In genomic region chr17:14165672-14166071, GRCh38 we compare ENCODE assay signal across 20 cellular contexts.
"Had no signal": no experiment of that assay in that cellular context is flagged by ENCODE, and none has a peak within 500 bp of the region (broad histone marks: within the 10 kb centered on the region; RNA-seq: fewer than 3 reads in every experiment).

No MANE protein-coding gene starts in this region.

- H3K4me1 Mint-ChIP-seq: naive B cell; stimulated activated memory B cell treated with anti-CD40 and anti-IgM and Interleukin-4, amounts not matched to agents 10 μg/mL and 1 μg/mL and 100 μg/mL, for 72 hours had no signal

- H3K27ac Mint-ChIP-seq: naive B cell; stimulated activated memory B cell treated with anti-CD40 and anti-IgM and Interleukin-4, amounts not matched to agents 10 μg/mL and 1 μg/mL and 100 μg/mL, for 72 hours; stimulated activated naive CD8-positive, alpha-beta T cell treated with anti-CD3 and anti-CD28 coated beads, Interleukin-15, Interleukin-2, amounts not matched to agents 100 ng/mL and 50 ng/mL, for 24 hours had no signal

- H3K4me3 Mint-ChIP-seq: naive B cell; stimulated activated memory B cell treated with anti-CD40 and anti-IgM and Interleukin-4, amounts not matched to agents 10 μg/mL and 1 μg/mL and 100 μg/mL, for 72 hours; stimulated activated naive CD8-positive, alpha-beta T cell treated with anti-CD3 and anti-CD28 coated beads, Interleukin-15, Interleukin-2, amounts not matched to agents 100 ng/mL and 50 ng/mL, for 24 hours had no signal

- H3K27me3 Mint-ChIP-seq: naive B cell; stimulated activated memory B cell treated with anti-CD40 and anti-IgM and Interleukin-4, amounts not matched to agents 10 μg/mL and 1 μg/mL and 100 μg/mL, for 72 hours; stimulated activated naive CD8-positive, alpha-beta T cell treated with anti-CD3 and anti-CD28 coated beads, Interleukin-15, Interleukin-2, amounts not matched to agents 100 ng/mL and 50 ng/mL, for 24 hours had no signal

- H3K36me3 ChIP-seq: colonic mucosa, neutrophil, right lobe of liver, upper lobe of right lung had no signal

- DNase-seq: colonic mucosa; dermis blood vessel endothelial cell; gastrocnemius medialis; heart right ventricle; left colon; mesendoderm; naive B cell; psoas muscle; retina; right lobe of liver; spleen; stimulated activated CD4-positive, alpha-beta T cell treated with anti-CD3 and anti-CD28 coated beads, Interleukin-15, amount 100 ng/mL, for 24 hours; stimulated activated CD4-positive, alpha-beta T cell treated with anti-CD3 and anti-CD28 coated beads, Interleukin-1b, Interleukin-23, amount 100 ng/mL, for 48 hours; stimulated activated CD4-positive, alpha-beta T cell treated with anti-CD3 and anti-CD28 coated beads, Interleukin-4, amount 100 ng/mL, for 24 hours; testis; upper lobe of right lung had no signal

- H3K9me3 ChIP-seq: colonic mucosa, neutrophil, psoas muscle, testis, upper lobe of right lung had no signal

- H3K4me1 ChIP-seq: colonic mucosa, gastrocnemius medialis, psoas muscle, right lobe of liver, spleen, testis, tibial nerve, upper lobe of right lung had no signal

- H3K27ac ChIP-seq: colonic mucosa, gastrocnemius medialis, heart right ventricle, neutrophil, psoas muscle, right lobe of liver, spleen, testis, tibial nerve, upper lobe of right lung had no signal

- ATAC-seq: gastrocnemius medialis; heart right ventricle; left colon; psoas muscle; right lobe of liver; stimulated activated memory B cell treated with anti-CD40 and anti-IgM and Interleukin-4, amounts not matched to agents 10 μg/mL and 1 μg/mL and 100 μg/mL, for 72 hours; upper lobe of right lung had no signal

- H3K27me3 ChIP-seq: colonic mucosa, gastrocnemius medialis, heart right ventricle, neutrophil, right lobe of liver, spleen, testis, tibial nerve, upper lobe of right lung had no signal

- H3K4me3 ChIP-seq: colonic mucosa, gastrocnemius medialis, heart right ventricle, psoas muscle, right lobe of liver, spleen, testis, tibial nerve, upper lobe of right lung had no signal
